Comparison of ENCODE assay signal across 27 cellular contexts in the genomic region with DNA sequence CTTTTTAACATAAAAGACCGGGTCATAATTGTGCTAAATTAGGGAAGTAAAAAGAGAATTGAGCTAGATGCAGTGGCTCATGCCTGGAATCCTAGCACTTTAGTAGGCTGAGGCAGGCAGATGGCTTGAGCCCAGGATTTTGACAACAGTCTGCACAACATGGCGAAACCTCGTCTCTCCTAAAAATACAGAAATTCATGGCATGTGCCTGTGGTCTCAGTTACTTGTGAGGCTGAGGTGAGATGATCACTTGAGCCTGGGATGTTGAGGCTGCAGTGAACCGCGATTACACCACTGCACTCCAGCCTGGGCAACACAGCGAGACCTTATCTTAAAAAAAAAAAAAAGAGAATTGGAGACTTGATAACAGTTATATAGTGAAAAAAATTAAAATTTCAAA.
"Had no signal": no experiment of that assay in that cellular context is flagged by ENCODE, and none has a peak within 500 bp of the region (broad histone marks: within the 10 kb centered on the region; RNA-seq: fewer than 3 reads in every experiment).

No MANE protein-coding gene starts in this region.

- H3K9me3 ChIP-seq: gastrocnemius medialis, right atrium auricular region, stomach, thyroid gland, upper lobe of right lung had no signal

- H3K4me1 Mint-ChIP-seq: activated CD4-positive, alpha-beta T cell treated with anti-CD3 and anti-CD28 coated beads for 36 hours; activated naive CD8-positive, alpha-beta T cell treated with anti-CD3 and anti-CD28 coated beads, Interleukin-2, amount 10 ng/mL, durations not matched to agents 7 days and 5 days; naive B cell; stimulated activated naive B cell treated with anti-CD40 and anti-IgM and Interleukin-4, amounts not matched to agents 10 μg/mL and 1 μg/mL and 100 μg/mL, for 72 hours had no signal

- H3K4me1 ChIP-seq: gastrocnemius medialis, right atrium auricular region, stomach, thyroid gland, upper lobe of right lung had no signal

- DNase-seq: activated CD4-positive, alpha-beta T cell treated with anti-CD3 and anti-CD28 coated beads for 36 hours; activated CD4-positive, alpha-beta T cell treated with anti-CD3 and anti-CD28 coated beads, Interleukin-2, amount 50 U/mL, for 4 hours; activated CD4-positive, CD25-positive, alpha-beta regulatory T cell; activated CD8-positive, alpha-beta memory T cell treated with anti-CD3 and anti-CD28 coated beads for 24 hours; activated effector memory CD4-positive, alpha-beta T cell treated with Interleukin-2 at 50 U/mL for 16 hours; activated naive CD4-positive, alpha-beta T cell treated with anti-CD3 and anti-CD28 coated beads for 36 hours; activated naive CD8-positive, alpha-beta T cell treated with anti-CD3 and anti-CD28 coated beads, Interleukin-2, amount 10 ng/mL, durations not matched to agents 7 days and 5 days; amniotic stem cell; dermis blood vessel endothelial cell; effector CD4-positive, alpha-beta T cell; gastrocnemius medialis; hippocampal formation; kidney; left colon; mammary epithelial cell; naive B cell; nucleus accumbens; stimulated activated CD4-positive, alpha-beta T cell treated with anti-CD3 and anti-CD28 coated beads, Interleukin-15, amount 100 ng/mL, for 24 hours; stimulated activated CD4-positive, alpha-beta T cell treated with anti-CD3 and anti-CD28 coated beads, Interleukin-2, amount 100 ng/mL, for 24 hours; stimulated activated naive B cell treated with anti-CD40 and anti-IgM and Interleukin-4, amounts not matched to agents 10 μg/mL and 1 μg/mL and 100 μg/mL, for 72 hours; stomach; T-cell; upper lobe of right lung had no signal

- H3K27me3 ChIP-seq: gastrocnemius medialis, right atrium auricular region, stomach, thyroid gland, upper lobe of right lung had no signal

- H3K9me3 Mint-ChIP-seq: activated naive CD4-positive, alpha-beta T cell treated with anti-CD3 and anti-CD28 coated beads for 36 hours; activated naive CD8-positive, alpha-beta T cell treated with anti-CD3 and anti-CD28 coated beads, Interleukin-2, amount 10 ng/mL, durations not matched to agents 7 days and 5 days; central memory CD8-positive, alpha-beta T cell; naive B cell; stimulated activated naive B cell treated with anti-CD40 and anti-IgM and Interleukin-4, amounts not matched to agents 10 μg/mL and 1 μg/mL and 100 μg/mL, for 72 hours; T-cell had no signal

- H3K4me3 ChIP-seq: gastrocnemius medialis, right atrium auricular region, stomach, thyroid gland, upper lobe of right lung had no signal

- H3K27me3 Mint-ChIP-seq: activated CD4-positive, alpha-beta T cell treated with anti-CD3 and anti-CD28 coated beads for 36 hours; activated naive CD8-positive, alpha-beta T cell treated with anti-CD3 and anti-CD28 coated beads, Interleukin-2, amount 10 ng/mL, durations not matched to agents 7 days and 5 days; central memory CD8-positive, alpha-beta T cell; naive B cell; stimulated activated naive B cell treated with anti-CD40 and anti-IgM and Interleukin-4, amounts not matched to agents 10 μg/mL and 1 μg/mL and 100 μg/mL, for 72 hours; T-cell had no signal

- H3K27ac ChIP-seq: epithelial cell of prostate, gastrocnemius medialis, right atrium auricular region, stomach, thyroid gland, upper lobe of right lung had no signal

- ATAC-seq: activated CD4-positive, alpha-beta T cell treated with anti-CD3 and anti-CD28 coated beads for 36 hours; gastrocnemius medialis; left colon; stimulated activated naive B cell treated with anti-CD40 and anti-IgM and Interleukin-4, amounts not matched to agents 10 μg/mL and 1 μg/mL and 100 μg/mL, for 72 hours; T-cell; upper lobe of right lung had no signal

- H3K4me3 Mint-ChIP-seq: activated CD4-positive, alpha-beta T cell treated with anti-CD3 and anti-CD28 coated beads for 36 hours; activated naive CD4-positive, alpha-beta T cell treated with anti-CD3 and anti-CD28 coated beads for 36 hours; activated naive CD8-positive, alpha-beta T cell treated with anti-CD3 and anti-CD28 coated beads, Interleukin-2, amount 10 ng/mL, durations not matched to agents 7 days and 5 days; central memory CD8-positive, alpha-beta T cell; naive B cell; stimulated activated naive B cell treated with anti-CD40 and anti-IgM and Interleukin-4, amounts not matched to agents 10 μg/mL and 1 μg/mL and 100 μg/mL, for 72 hours; T-cell had no signal

- H3K27ac Mint-ChIP-seq: activated CD4-positive, alpha-beta T cell treated with anti-CD3 and anti-CD28 coated beads for 36 hours; activated naive CD4-positive, alpha-beta T cell treated with anti-CD3 and anti-CD28 coated beads for 36 hours; activated naive CD8-positive, alpha-beta T cell treated with anti-CD3 and anti-CD28 coated beads, Interleukin-2, amount 10 ng/mL, durations not matched to agents 7 days and 5 days; naive B cell; stimulated activated naive B cell treated with anti-CD40 and anti-IgM and Interleukin-4, amounts not matched to agents 10 μg/mL and 1 μg/mL and 100 μg/mL, for 72 hours; T-cell had no signal
